ENCODE assay signal across 13 cellular contexts in genomic region chr15:38242055-38242454, GRCh38. TPM values are rescaled to one million over a fixed set of nuclear protein-coding genes. Genes with fewer than 3 reads are reported as not detected.
DNase-seq lines count a peak whose midpoint lies in the region; ATAC-seq, FAIRE-seq and TF ChIP-seq lines count a peak whose summit lies in the region.
"Had no signal": no experiment of that assay in that cellular context is flagged by ENCODE, and none has a peak within 500 bp of the region (broad histone marks: within the 10 kb centered on the region; RNA-seq: fewer than 3 reads in every experiment).

No MANE protein-coding gene starts in this region.

- H3K27ac ChIP-seq in K562 (ENCODE audit: extremely low read depth, low read depth, low read length) (no peak overlapping the region), gastrocnemius medialis (no peak overlapping the region)

- H3K4me2 ChIP-seq in K562 (ENCODE audit: insufficient read depth, low read length): no peak overlapping the region

- H3K27me3 ChIP-seq in K562 (ENCODE audit: control insufficient read depth in 2 of 2, insufficient read depth in 2 of 2, low read length in 2 of 2): peaks cover 3 to 8% of the 10 kb centered on the region in 2 experiments; a peak in 3 of 5 replicates
- no peaks in the 10 kb centered on the region for H3K27me3 ChIP-seq in gastrocnemius medialis

- H3K27me3 Mint-ChIP-seq in mesothelial cell of epicardium (ENCODE audit: low read depth): peaks cover 1% of the 10 kb centered on the region

- ATAC-seq in GM18517 (IDR thresholded peaks at IDR 0.05; ENCODE audit: unreplicated experiment) (peak; percentile 84), GM21447 (IDR thresholded peaks at IDR 0.05; ENCODE audit: unreplicated experiment) (peak; percentile 91), HG03066 (IDR thresholded peaks at IDR 0.05; ENCODE audit: low read depth, unreplicated experiment) (peak; percentile 82), K562 (no peak), gastrocnemius medialis (no peak), HG03097 (IDR thresholded peaks at IDR 0.05; ENCODE audit: low FRiP score, unreplicated experiment) (no peak)
- ATAC-seq: effector memory CD8-positive, alpha-beta T cell; natural killer cell had no signal

- POLR2A ChIA-PET in K562 (lab: Yijun Ruan, JAX): interaction anchor here (1.3 kb wide), 1 partner anchor 9 kb away, joined by 3 read pairs; no protein-coding TSS in a partner anchor

- peaks cover 7% of the 10 kb centered on the region for H3K4me1 Mint-ChIP-seq in mesothelial cell of epicardium
- H3K4me1 Mint-ChIP-seq: activated CD4-positive, alpha-beta memory T cell treated with anti-CD3 and anti-CD28 coated beads, Interleukin-2, amount 10 ng/mL, durations not matched to agents 7 days and 5 days; natural killer cell had no signal

- no peaks in the 10 kb centered on the region for H3K9me1 ChIP-seq in K562 (ENCODE audit: control insufficient read depth, insufficient read depth, low read length)

- no peak for TF ChIP-seq RAD21 in K562 (CRISPR knock-in tag; conservative IDR thresholded peaks at IDR 0.05 in 1 of 2, IDR thresholded peaks at IDR 0.05 in 1 of 2)

- no peak overlapping the region for H3K27ac Mint-ChIP-seq in mesothelial cell of epicardium
- H3K27ac Mint-ChIP-seq: activated CD4-positive, alpha-beta memory T cell treated with anti-CD3 and anti-CD28 coated beads, Interleukin-2, amount 10 ng/mL, durations not matched to agents 7 days and 5 days; effector memory CD8-positive, alpha-beta T cell; natural killer cell had no signal

- H3K9me3 Mint-ChIP-seq in mesothelial cell of epicardium: no peaks in the 10 kb centered on the region
- H3K9me3 Mint-ChIP-seq: activated CD4-positive, alpha-beta memory T cell treated with anti-CD3 and anti-CD28 coated beads, Interleukin-2, amount 10 ng/mL, durations not matched to agents 7 days and 5 days; effector memory CD8-positive, alpha-beta T cell; natural killer cell had no signal

- in situ Hi-C loops in K562 (cut with MboI): no loop called here
- in situ Hi-C loops in gastrocnemius medialis (cut with MboI; ENCODE audit: low sequenced_read_pairs in 4 of 4): no loop called here

- no TSS peak for BruUV-seq in K562 (replicated peaks; lab: Mats Ljungman, UMichigan)

- no peak for TF ChIP-seq POLR2A in K562 (conservative IDR thresholded peaks at IDR 0.05)
- TF ChIP-seq POLR2A in gastrocnemius medialis (IDR thresholded peaks at IDR 0.05): no peak

- intact Hi-C loops in K562 (cut with micrococcal nuclease): loop anchor here (10.0 kb wide), 1 partner anchor 237 kb away; no protein-coding TSS in a partner anchor
- intact Hi-C loops in gastrocnemius medialis (cut with DNase I; ENCODE audit: low total_unique reads): no loop called here

- no peaks in the 10 kb centered on the region for H4K20me1 ChIP-seq in K562 (replicated peaks; ENCODE audit: control insufficient read depth, insufficient read depth, low read length)

- 7% methylated on average over 2 of the region's 2 CpGs for WGBS in K562 (ENCODE audit: insufficient coverage, low coverage, missing lambda C conversion rate)

- H3K36me3 ChIP-seq in K562 (ENCODE audit: control insufficient read depth, insufficient read depth, low read length) (no peaks in the 10 kb centered on the region), gastrocnemius medialis (no peaks in the 10 kb centered on the region)

- CTCF ChIA-PET in K562 (lab: Yijun Ruan, JAX; ENCODE audit: low intra/inter-chr PET ratio): no interaction called here

- peak; percentile 26 for FAIRE-seq in K562 (lab: Jason Lieb, UNC)
- FAIRE-seq: small intestine had no signal

- H3K4me3 ChIP-seq in K562: no peak overlapping the region
- no peak overlapping the region for H3K4me3 ChIP-seq in gastrocnemius medialis

- no peak overlapping the region for H3K4me3 Mint-ChIP-seq in mesothelial cell of epicardium
- H3K4me3 Mint-ChIP-seq: activated CD4-positive, alpha-beta memory T cell treated with anti-CD3 and anti-CD28 coated beads, Interleukin-2, amount 10 ng/mL, durations not matched to agents 7 days and 5 days; effector memory CD8-positive, alpha-beta T cell; natural killer cell had no signal

- H3K9ac ChIP-seq in K562 (ENCODE audit: insufficient read depth in 1 of 2, low read depth in 2 of 2, low read length in 2 of 2): no peak overlapping the region

- H3K79me2 ChIP-seq in K562 (ENCODE audit: control insufficient read depth, insufficient read depth, low read length): no peaks in the 10 kb centered on the region

- no peaks in the 10 kb centered on the region for H3K36me3 Mint-ChIP-seq in mesothelial cell of epicardium
- H3K36me3 Mint-ChIP-seq: natural killer cell had no signal

- no peak overlapping the region for H2AFZ ChIP-seq in K562 (ENCODE audit: low read depth, low read length)

- no peak for TF ChIP-seq CTCF in K562 (IDR thresholded peaks at IDR 0.05 in 2 of 3, conservative IDR thresholded peaks at IDR 0.05 in 1 of 3; ENCODE audit: insufficient read depth in 2 of 3, low read depth in 1 of 3, low read length in 3 of 3)
- no peak for TF ChIP-seq CTCF in gastrocnemius medialis (IDR thresholded peaks at IDR 0.05 in 4 of 5, conservative IDR thresholded peaks at IDR 0.05 in 1 of 5)
- no peak for TF ChIP-seq CTCF in mesothelial cell of epicardium (IDR thresholded peaks at IDR 0.05; ENCODE audit: unreplicated experiment)

- H3K9me3 ChIP-seq in K562 (replicated peaks; ENCODE audit: control insufficient read depth, insufficient read depth, low read depth, low read length) (no peaks in the 10 kb centered on the region), gastrocnemius medialis (no peaks in the 10 kb centered on the region)

- TF ChIP-seq EP300 in K562 (IDR thresholded peaks at IDR 0.05; ENCODE audit: low read length): no peak

- no peak for DNase-seq in K562 (ENCODE audit: extremely low read depth in 1 of 4, low spot score in 3 of 4)
- no peak for DNase-seq in gastrocnemius medialis
- no peak for DNase-seq in mesothelial cell of epicardium (ENCODE audit: low spot score in 2 of 2, unreplicated experiment in 2 of 2)
- no peak for DNase-seq in NCI-H526 treated with DMSO at 0.1 percent for 48 hours (lab: John Stamatoyannopoulos, UW)
- DNase-seq: activated CD4-positive, alpha-beta memory T cell treated with anti-CD3 and anti-CD28 coated beads, Interleukin-2, amount 10 ng/mL, durations not matched to agents 7 days and 5 days; effector memory CD8-positive, alpha-beta T cell; natural killer cell; NCI-H226; small intestine had no signal

- no peaks in the 10 kb centered on the region for H3K4me1 ChIP-seq in K562 (replicated peaks in 1 of 2; ENCODE audit: control insufficient read depth in 2 of 2, insufficient read depth in 2 of 2, low read length in 2 of 2)
- no peaks in the 10 kb centered on the region for H3K4me1 ChIP-seq in gastrocnemius medialis

TF ChIP-seq in K562, 482 proteins besides CTCF, POLR2A, EP300 and RAD21:
- TF ChIP-seq TBP (optimal IDR thresholded peaks at IDR 0.05; ENCODE audit: low read depth, low read length): no peak
- TF ChIP-seq ZBED1 (IDR thresholded peaks at IDR 0.05): no peak
- TF ChIP-seq, protein P1, sequence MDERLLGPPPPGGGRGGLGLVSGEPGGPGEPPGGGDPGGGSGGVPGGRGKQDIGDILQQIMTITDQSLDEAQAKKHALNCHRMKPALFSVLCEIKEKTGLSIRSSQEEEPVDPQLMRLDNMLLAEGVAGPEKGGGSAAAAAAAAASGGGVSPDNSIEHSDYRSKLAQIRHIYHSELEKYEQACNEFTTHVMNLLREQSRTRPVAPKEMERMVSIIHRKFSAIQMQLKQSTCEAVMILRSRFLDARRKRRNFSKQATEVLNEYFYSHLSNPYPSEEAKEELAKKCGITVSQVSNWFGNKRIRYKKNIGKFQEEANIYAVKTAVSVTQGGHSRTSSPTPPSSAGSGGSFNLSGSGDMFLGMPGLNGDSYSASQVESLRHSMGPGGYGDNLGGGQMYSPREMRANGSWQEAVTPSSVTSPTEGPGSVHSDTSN (CRISPR knock-in tag; IDR thresholded peaks at IDR 0.05; ENCODE audit: low read depth): no peak
- TF ChIP-seq, protein P1 (tag; conservative IDR thresholded peaks at IDR 0.05; ENCODE audit: low read depth): no peak
- TF ChIP-seq POLR2H (tag; IDR thresholded peaks at IDR 0.05; ENCODE audit: low read depth): no peak
- no peak for TF ChIP-seq ELF2 (CRISPR knock-in tag; IDR thresholded peaks at IDR 0.05)

RNA-seq across cellular contexts. Expression of gene SPRED1, which starts 10.6 kb away (rescaled TPM):
- total RNA-seq in K562 (2011; cell fraction: chromatin; rRNA removed; ENCODE audit: low replicate concordance): 8.8 and 34.6 TPM in 2 replicates
- 4.8 and 6.8 TPM in 2 replicates for total RNA-seq in K562 (2011; cell fraction: nucleolus; rRNA removed)
- 12.5 and 16.1 TPM in 2 replicates for total RNA-seq in K562 (2011; cell fraction: nucleoplasm; rRNA removed)
- total RNA-seq in K562 (2014; rRNA removed): 12.6 and 12.9 TPM in 2 replicates
- total RNA-seq in K562 (2014; rRNA removed; fragmentation: Illumina TruSeq; extraction: Trizol): 16.8 and 18.7 TPM in 2 replicates
- total RNA-seq in K562 (2015; rRNA removed; fragmentation: Illumina TruSeq; extraction: Trizol): 11.4 and 11.9 TPM in 2 replicates
- total RNA-seq in K562 (2021): 15.1 and 17.4 TPM in 2 replicates
- polyA plus RNA-seq in K562 (2011; rRNA removed): 4.5 and 4.7 TPM in 2 replicates
- polyA plus RNA-seq in K562 (2011; cell fraction: cytosol; rRNA removed): 1.1 and 2.3 TPM in 2 replicates
- 4.3 and 5.1 TPM in 2 replicates for polyA plus RNA-seq in K562 (2011; cell fraction: nucleus; rRNA removed)
- polyA plus RNA-seq in K562 (2012): 6.3 and 6.8 TPM in 2 replicates
- 7.9 and 8.1 TPM in 2 replicates for polyA plus RNA-seq in K562 (2014; fragmentation: Illumina TruSeq; extraction: Trizol)
- 1 to 10 TPM; 2.8 to 3.6 TPM for polyA plus RNA-seq in K562 (2014; fragmentation: Nextera tagmentation; extraction: Ambion mirVana)
- polyA plus RNA-seq in K562 (2014; rRNA removed): 4.2 and 5.0 TPM in 2 replicates
- polyA minus RNA-seq in K562 (2011; rRNA and poly(A)+ RNA removed): 20.4 and 23.8 TPM in 2 replicates
- 6.5 and 7.7 TPM in 2 replicates for polyA minus RNA-seq in K562 (2011; cell fraction: cytosol; rRNA and poly(A)+ RNA removed)
- 13.5 and 22.7 TPM in 2 replicates for polyA minus RNA-seq in K562 (2011; cell fraction: nucleus; rRNA and poly(A)+ RNA removed)
- 1 to 10 TPM; 3.7 to 7.2 (median 5.3) TPM for total RNA-seq in gastrocnemius medialis
- 36.3 to 39.9 TPM (median 36.7 TPM) in 3 replicates for total RNA-seq in mesothelial cell of epicardium

Comparison
In these comparisons a context has a peak if more than half of its experiments do, and no peak if none do; other contexts are left out.
1. ATAC-seq: peak in GM18517 (single experiment), GM21447 (single experiment) and HG03066 (single experiment); none in K562 (single experiment), gastrocnemius medialis (0 of 2) and HG03097 (single experiment).